ENCODE assay signal across 12 cellular contexts in genomic region chr2:209121691-209122090, GRCh38.
DNase-seq lines count a peak whose midpoint lies in the region; ATAC-seq and TF ChIP-seq lines count a peak whose summit lies in the region.
"Had no signal": no experiment of that assay in that cellular context is flagged by ENCODE, and none has a peak within 500 bp of the region (broad histone marks: within the 10 kb centered on the region; RNA-seq: fewer than 3 reads in every experiment).

No MANE protein-coding gene starts in this region.

- no peak overlapping the region for H3K27ac ChIP-seq in vagina
- H3K27ac ChIP-seq: right lobe of liver had no signal

- no peaks in the 10 kb centered on the region for H3K36me3 ChIP-seq in vagina
- H3K36me3 ChIP-seq: right lobe of liver had no signal

- DNase-seq in midbrain (lab: John Stamatoyannopoulos, UW) (peak; percentile 19), Right ventricle myocardium inferior (ENCODE audit: missing footprints) (no peak), vagina (ENCODE audit: extremely low spot score in 2 of 2) (no peak)
- DNase-seq in activated CD4-positive, alpha-beta T cell treated with anti-CD3 and anti-CD28 coated beads, Interleukin-2, amount 10 ng/mL, durations not matched to agents 7 days and 5 days, result no peak
- DNase-seq: activated CD8-positive, alpha-beta T cell treated with anti-CD3 and anti-CD28 coated beads, Interleukin-2, amount 10 ng/mL, durations not matched to agents 7 days and 5 days; Caco-2; right lobe of liver; SW 1271 had no signal

- no peaks in the 10 kb centered on the region for H3K4me1 Mint-ChIP-seq in activated CD4-positive, alpha-beta T cell treated with anti-CD3 and anti-CD28 coated beads, Interleukin-2, amount 10 ng/mL, durations not matched to agents 7 days and 5 days

- H3K9me3 ChIP-seq in vagina, result no peaks in the 10 kb centered on the region
- H3K9me3 ChIP-seq: Caco-2, right lobe of liver had no signal

- CTCF ChIA-PET in activated CD4-positive, alpha-beta T cell treated with anti-CD3 and anti-CD28 coated beads, Interleukin-2, amount 10 ng/mL, durations not matched to agents 7 days and 5 days (lab: Charles Lee), result no interaction called here

- ATAC-seq in GM19043 (IDR thresholded peaks at IDR 0.05; ENCODE audit: low read depth, unreplicated experiment) (peak; percentile 97), HG02610 (IDR thresholded peaks at IDR 0.05; ENCODE audit: unreplicated experiment) (peak; percentile 87), HG03378 (IDR thresholded peaks at IDR 0.05; ENCODE audit: unreplicated experiment) (peak; percentile 98), Right ventricle myocardium inferior (no peak)
- ATAC-seq in activated CD4-positive, CD25-positive, alpha-beta regulatory T cell treated with anti-CD3 and anti-CD28 coated beads, Interleukin-2, amount 50 U/mL, for 24 hours, result no peak
- ATAC-seq: activated CD8-positive, alpha-beta T cell treated with anti-CD3 and anti-CD28 coated beads, Interleukin-2, amount 10 ng/mL, durations not matched to agents 7 days and 5 days had no signal

- no peak overlapping the region for H3K4me3 Mint-ChIP-seq in activated CD4-positive, alpha-beta T cell treated with anti-CD3 and anti-CD28 coated beads, Interleukin-2, amount 10 ng/mL, durations not matched to agents 7 days and 5 days
- H3K4me3 Mint-ChIP-seq: activated CD8-positive, alpha-beta T cell treated with anti-CD3 and anti-CD28 coated beads, Interleukin-2, amount 10 ng/mL, durations not matched to agents 7 days and 5 days had no signal

- no peak overlapping the region for H3K27ac Mint-ChIP-seq in activated CD4-positive, alpha-beta T cell treated with anti-CD3 and anti-CD28 coated beads, Interleukin-2, amount 10 ng/mL, durations not matched to agents 7 days and 5 days
- H3K27ac Mint-ChIP-seq: activated CD8-positive, alpha-beta T cell treated with anti-CD3 and anti-CD28 coated beads, Interleukin-2, amount 10 ng/mL, durations not matched to agents 7 days and 5 days had no signal

- no peaks in the 10 kb centered on the region for H3K4me1 ChIP-seq in vagina
- H3K4me1 ChIP-seq: Caco-2, right lobe of liver had no signal

- no peak for TF ChIP-seq POLR2A in vagina (IDR thresholded peaks at IDR 0.05)

- POLR2A ChIA-PET in activated CD4-positive, alpha-beta T cell treated with anti-CD3 and anti-CD28 coated beads, Interleukin-2, amount 10 ng/mL, durations not matched to agents 7 days and 5 days (lab: Charles Lee), result no interaction called here

- intact Hi-C loops in Right ventricle myocardium inferior (cut with DNase I) (no loop called here), vagina (cut with DNase I) (no loop called here)

- no peaks in the 10 kb centered on the region for H3K27me3 ChIP-seq in vagina
- H3K27me3 ChIP-seq: right lobe of liver had no signal

- no peak overlapping the region for H3K4me3 ChIP-seq in vagina
- H3K4me3 ChIP-seq: right lobe of liver had no signal

- no peaks in the 10 kb centered on the region for H3K9me3 Mint-ChIP-seq in activated CD4-positive, alpha-beta T cell treated with anti-CD3 and anti-CD28 coated beads, Interleukin-2, amount 10 ng/mL, durations not matched to agents 7 days and 5 days

- TF ChIP-seq CTCF in vagina (IDR thresholded peaks at IDR 0.05), result no peak

- no peaks in the 10 kb centered on the region for H3K36me3 Mint-ChIP-seq in activated CD4-positive, alpha-beta T cell treated with anti-CD3 and anti-CD28 coated beads, Interleukin-2, amount 10 ng/mL, durations not matched to agents 7 days and 5 days (ENCODE audit: low read depth)

- no peaks in the 10 kb centered on the region for H3K27me3 Mint-ChIP-seq in activated CD4-positive, alpha-beta T cell treated with anti-CD3 and anti-CD28 coated beads, Interleukin-2, amount 10 ng/mL, durations not matched to agents 7 days and 5 days

Comparison
In these comparisons a context has a peak if more than half of its experiments do, and no peak if none do; other contexts are left out.
1. ATAC-seq: peak in GM19043 (single experiment), HG02610 (single experiment) and HG03378 (single experiment); none in Right ventricle myocardium inferior (single experiment) and activated CD4-positive, CD25-positive, alpha-beta regulatory T cell treated with anti-CD3 and anti-CD28 coated beads, Interleukin-2, amount 50 U/mL, for 24 hours (0 of 2).